27 cellular contexts compared by ENCODE assay signal in the genomic region with DNA sequence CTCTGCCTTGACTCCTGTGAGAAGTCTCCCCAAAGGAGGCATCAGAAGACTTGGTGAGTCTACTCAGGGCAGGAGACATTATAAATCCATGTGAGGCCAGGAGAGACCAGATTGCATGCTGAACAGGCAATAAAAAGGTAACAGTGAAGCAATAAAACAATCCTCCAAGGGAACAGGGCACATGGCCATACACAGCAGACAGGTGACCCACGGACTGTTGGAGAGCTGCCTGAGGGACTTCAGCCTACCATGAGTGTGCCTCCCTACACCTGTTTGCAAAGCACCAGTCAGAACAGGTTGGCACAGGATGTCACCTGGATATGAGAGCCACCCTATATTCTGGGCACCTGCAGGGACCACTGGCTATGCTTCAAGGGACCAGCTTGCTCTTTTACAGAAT.
DNase-seq lines count a peak whose midpoint lies in the region; ATAC-seq, FAIRE-seq and TF ChIP-seq lines count a peak whose summit lies in the region.
"Had no signal": no experiment of that assay in that cellular context is flagged by ENCODE, and none has a peak within 500 bp of the region (broad histone marks: within the 10 kb centered on the region; RNA-seq: fewer than 3 reads in every experiment).

No MANE protein-coding gene starts in this region.

- peak; percentile 94 for FAIRE-seq in bronchial epithelial cell (lab: Jason Lieb, UNC)
- FAIRE-seq: colon, G401.6, kidney had no signal

- H3K9ac ChIP-seq in mucosa of rectum (ENCODE audit: low read depth in 1 of 2, low read length in 2 of 2): no peak overlapping the region
- H3K9ac ChIP-seq: BLaER1 treated with 17β-estradiol and CSF1 and Interleukin-3, amounts not matched to agents 10 nM and 100 nM had no signal

- TF ChIP-seq CTCF in C4-2B (conservative IDR thresholded peaks at IDR 0.05): no peak
- no peak for TF ChIP-seq CTCF in bronchial epithelial cell (IDR thresholded peaks at IDR 0.05; ENCODE audit: insufficient read depth, low read length, severe bottlenecking)
- TF ChIP-seq CTCF in mesothelial cell of epicardium (IDR thresholded peaks at IDR 0.05; ENCODE audit: unreplicated experiment): no peak

- H3K27ac ChIP-seq in C4-2B (peak overlapping the region; percentile 74), mucosa of rectum (ENCODE audit: low read depth in 2 of 2, low read length in 2 of 2) (peak overlapping the region; percentile 69 to 91)
- H3K27ac ChIP-seq: BLaER1 treated with 17β-estradiol and CSF1 and Interleukin-3, amounts not matched to agents 10 nM and 100 nM; spleen had no signal

- no peak overlapping the region for H3K4me3 Mint-ChIP-seq in mesothelial cell of epicardium
- H3K4me3 Mint-ChIP-seq: endodermal cell; stimulated activated naive CD8-positive, alpha-beta T cell treated with anti-CD3 and anti-CD28 coated beads, Interleukin-15, Interleukin-2, amounts not matched to agents 100 ng/mL and 50 ng/mL, for 24 hours had no signal

- ATAC-seq in GM19467 (IDR thresholded peaks at IDR 0.05; ENCODE audit: unreplicated experiment) (no peak), GM19328 (IDR thresholded peaks at IDR 0.05; ENCODE audit: unreplicated experiment) (no peak)
- ATAC-seq: Right ventricle myocardium inferior had no signal

- H3K27me3 Mint-ChIP-seq in mesothelial cell of epicardium (ENCODE audit: low read depth): peaks cover 4% of the 10 kb centered on the region

- H3K4me3 ChIP-seq in bronchial epithelial cell (ENCODE audit: low read depth, low read length) (no peak overlapping the region), mucosa of rectum (ENCODE audit: low read length in 2 of 2) (peak overlapping the region in 1 of 2 donors; percentile 48)
- H3K4me3 ChIP-seq: BLaER1 treated with 17β-estradiol and CSF1 and Interleukin-3, amounts not matched to agents 10 nM and 100 nM; spleen had no signal

- H3K9me3 Mint-ChIP-seq in mesothelial cell of epicardium: no peaks in the 10 kb centered on the region
- H3K9me3 Mint-ChIP-seq: endodermal cell; stimulated activated naive CD8-positive, alpha-beta T cell treated with anti-CD3 and anti-CD28 coated beads, Interleukin-15, Interleukin-2, amounts not matched to agents 100 ng/mL and 50 ng/mL, for 24 hours had no signal

- peak; percentile 90 for DNase-seq in NCI-H2029 (lab: John Stamatoyannopoulos, UW)
- no peak for DNase-seq in bronchial epithelial cell (ENCODE audit: low read depth)
- DNase-seq in HuH-7.5 (ENCODE audit: low spot score): no peak
- no peak for DNase-seq in mesothelial cell of epicardium (ENCODE audit: low spot score in 2 of 2, unreplicated experiment in 2 of 2)
- DNase-seq: ACHN; activated CD4-positive, alpha-beta T cell treated with anti-CD3 and anti-CD28 coated beads, Interleukin-2, amount 50 U/mL, for 48 hours; activated CD4-positive, CD25-positive, alpha-beta regulatory T cell; endodermal cell; HCEC 1CT; KBM-7; kidney; NCI-H1930; NCI-H524 treated with DMSO at 0.1 percent for 48 hours; occipital lobe; retina; spleen; stimulated activated CD4-positive, alpha-beta T cell treated with anti-CD3 and anti-CD28 coated beads, Interleukin-4, amount 100 ng/mL, for 24 hours; T1000 had no signal

- H3K36me3 ChIP-seq in bronchial epithelial cell (ENCODE audit: control insufficient read depth, insufficient read depth, low read length) (no peaks in the 10 kb centered on the region), mucosa of rectum (ENCODE audit: control insufficient read depth in 2 of 2, insufficient read depth in 2 of 2, low read length in 2 of 2) (no peaks in the 10 kb centered on the region)
- H3K36me3 ChIP-seq: BLaER1 treated with 17β-estradiol and CSF1 and Interleukin-3, amounts not matched to agents 10 nM and 100 nM; spleen had no signal

- no peaks in the 10 kb centered on the region for H3K4me1 Mint-ChIP-seq in mesothelial cell of epicardium
- H3K4me1 Mint-ChIP-seq: endodermal cell had no signal

- peaks cover 5% of the 10 kb centered on the region for H3K27me3 ChIP-seq in bronchial epithelial cell (ENCODE audit: control insufficient read depth, insufficient read depth, low read length)
- no peaks in the 10 kb centered on the region for H3K27me3 ChIP-seq in mucosa of rectum (ENCODE audit: control insufficient read depth in 2 of 2, insufficient read depth in 2 of 2, low read length in 2 of 2)
- H3K27me3 ChIP-seq: BLaER1 treated with 17β-estradiol and CSF1 and Interleukin-3, amounts not matched to agents 10 nM and 100 nM; spleen had no signal

- H3K9me3 ChIP-seq in mucosa of rectum (ENCODE audit: control insufficient read depth in 2 of 2, low read length in 2 of 2): no peaks in the 10 kb centered on the region
- H3K9me3 ChIP-seq: BLaER1 treated with 17β-estradiol and CSF1 and Interleukin-3, amounts not matched to agents 10 nM and 100 nM; spleen had no signal

- peaks cover 16 to 29% of the 10 kb centered on the region in 2 donors for H3K4me1 ChIP-seq in mucosa of rectum (ENCODE audit: control insufficient read depth in 2 of 2, insufficient read depth in 2 of 2, low read length in 2 of 2)
- H3K4me1 ChIP-seq: BLaER1 treated with 17β-estradiol and CSF1 and Interleukin-3, amounts not matched to agents 10 nM and 100 nM; spleen had no signal

- H3K36me3 Mint-ChIP-seq in mesothelial cell of epicardium: no peaks in the 10 kb centered on the region

- H3K27ac Mint-ChIP-seq in mesothelial cell of epicardium: no peak overlapping the region
- H3K27ac Mint-ChIP-seq: endodermal cell; stimulated activated naive CD8-positive, alpha-beta T cell treated with anti-CD3 and anti-CD28 coated beads, Interleukin-15, Interleukin-2, amounts not matched to agents 100 ng/mL and 50 ng/mL, for 24 hours had no signal
